In genomic region chr20:4894409-4894808, GRCh38 we compare ENCODE assay signal across 1 cellular context.
TF ChIP-seq lines count a peak whose summit lies in the region.

No MANE protein-coding gene starts in this region.

TF ChIP-seq in IMR-90, 13 proteins besides CTCF, POLR2A, EP300 and RAD21:
- TF ChIP-seq, protein P1, sequence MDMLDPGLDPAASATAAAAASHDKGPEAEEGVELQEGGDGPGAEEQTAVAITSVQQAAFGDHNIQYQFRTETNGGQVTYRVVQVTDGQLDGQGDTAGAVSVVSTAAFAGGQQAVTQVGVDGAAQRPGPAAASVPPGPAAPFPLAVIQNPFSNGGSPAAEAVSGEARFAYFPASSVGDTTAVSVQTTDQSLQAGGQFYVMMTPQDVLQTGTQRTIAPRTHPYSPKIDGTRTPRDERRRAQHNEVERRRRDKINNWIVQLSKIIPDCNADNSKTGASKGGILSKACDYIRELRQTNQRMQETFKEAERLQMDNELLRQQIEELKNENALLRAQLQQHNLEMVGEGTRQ (IDR thresholded peaks at IDR 0.05; ENCODE audit: low read depth, low read length): no peak
- TF ChIP-seq MAZ (IDR thresholded peaks at IDR 0.05; ENCODE audit: borderline replicate concordance, low read depth, low read length): no peak
- no peak for TF ChIP-seq RCOR1 (IDR thresholded peaks at IDR 0.05; ENCODE audit: insufficient replicate concordance, low read length)
- no peak for TF ChIP-seq RFX5 (IDR thresholded peaks at IDR 0.05; ENCODE audit: low read depth, low read length)
- no peak for TF ChIP-seq FOS (IDR thresholded peaks at IDR 0.05; ENCODE audit: low read depth, low read length)
- TF ChIP-seq MAFK (IDR thresholded peaks at IDR 0.05; ENCODE audit: low read depth, low read length): no peak
- no peak for TF ChIP-seq ELK1 (IDR thresholded peaks at IDR 0.05; ENCODE audit: borderline replicate concordance, low read depth, low read length)
- no peak for TF ChIP-seq NFE2L2 (IDR thresholded peaks at IDR 0.05; ENCODE audit: low read depth, low read length)
- no peak for TF ChIP-seq BHLHE40 (IDR thresholded peaks at IDR 0.05; ENCODE audit: low read depth, low read length)
- TF ChIP-seq MXI1 (IDR thresholded peaks at IDR 0.05; ENCODE audit: borderline replicate concordance, low read depth, low read length): no peak
